In the genomic region with DNA sequence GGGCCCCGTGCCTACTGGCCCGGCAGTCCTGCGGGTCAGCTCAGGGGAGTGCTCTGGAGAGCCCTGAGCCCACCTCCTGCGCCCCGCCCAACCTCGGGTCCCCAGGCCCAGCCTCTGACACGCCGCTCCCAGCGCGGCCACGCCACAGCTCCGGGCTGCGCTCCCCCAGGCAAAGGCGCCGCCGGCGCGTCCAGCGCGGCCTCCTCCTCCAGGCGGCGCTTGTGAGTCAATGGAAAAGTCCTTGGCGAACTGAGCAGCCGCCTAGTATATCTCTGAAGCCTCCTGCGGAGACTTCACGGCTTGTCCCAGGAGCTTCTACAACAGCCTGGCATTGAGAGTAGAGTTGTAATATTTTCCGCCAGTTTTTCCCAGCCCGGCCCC, we compare ENCODE assay signal across 8 cellular contexts. TPM values are rescaled to one million over a fixed set of nuclear protein-coding genes. Genes with fewer than 3 reads are reported as not detected.
DNase-seq lines count a peak whose midpoint lies in the region; ATAC-seq, FAIRE-seq and TF ChIP-seq lines count a peak whose summit lies in the region.

No MANE protein-coding gene starts in this region.

- peak; percentile 77 for FAIRE-seq in endothelial cell of umbilical vein (lab: Jason Lieb, UNC)

- H3K36me3 ChIP-seq in endothelial cell of umbilical vein (ENCODE audit: control insufficient read depth in 2 of 2, extremely low read depth in 1 of 2, insufficient read depth in 2 of 2, low read length in 2 of 2) (no peaks in the 10 kb centered on the region), mesodermal cell (ENCODE audit: control insufficient read depth, insufficient read depth, low read length) (no peaks in the 10 kb centered on the region)

- H3K4me1 ChIP-seq in endothelial cell of umbilical vein (ENCODE audit: control insufficient read depth, extremely low read depth, insufficient read depth, low read length) (peaks cover 10% of the 10 kb centered on the region), mesodermal cell (ENCODE audit: control insufficient read depth, insufficient read depth, low read length, poor library complexity, severe bottlenecking) (no peaks in the 10 kb centered on the region)

- H3K9me3 ChIP-seq in AG04450 (ENCODE audit: control insufficient read depth, insufficient read depth, low read length) (peaks cover 12% of the 10 kb centered on the region; the same call in 1 of the 2 replicates), endothelial cell of umbilical vein (replicated peaks; ENCODE audit: control insufficient read depth, insufficient read depth, low read length) (no peaks in the 10 kb centered on the region), mesodermal cell (ENCODE audit: control insufficient read depth, low read length) (no peaks in the 10 kb centered on the region)

- H4K20me1 ChIP-seq in endothelial cell of umbilical vein (replicated peaks; ENCODE audit: control insufficient read depth, extremely low read depth, insufficient read depth, low read length) = no peaks in the 10 kb centered on the region

- DNase-seq in AG04450 (ENCODE audit: low read depth, low spot score) (peak; percentile 16), NCI-H1930 (lab: John Stamatoyannopoulos, UW) (peak; percentile 3 to 5), endothelial cell of umbilical vein (ENCODE audit: low read depth, low spot score) (peak; percentile 77), NOMO-1 treated with DMSO at 0.1 percent for 48 hours (lab: John Stamatoyannopoulos, UW; ENCODE audit: unreplicated experiment) (no peak)
- DNase-seq in activated CD8-positive, alpha-beta memory T cell treated with anti-CD3 and anti-CD28 coated beads for 48 hours (ENCODE audit: low read depth in 2 of 3, low spot score in 2 of 3) = peak; percentile 46 to 58 (median 56)
- peak; percentile 41 for DNase-seq in stimulated activated CD8-positive, alpha-beta memory T cell treated with anti-CD3 and anti-CD28 coated beads, Interleukin-12 subunit alpha, Interleukin-12 subunit beta, amount 100 ng/mL, for 24 hours (ENCODE audit: extremely low read depth)

- POLR2A ChIA-PET in AG04450 (lab: Yijun Ruan, JAX) (interaction anchor here (0.6 to 1.9 kb wide), 2 partner anchors 30 to 47 kb away, joined by 3 to 10 read pairs; a partner anchor contains a TSS), endothelial cell of umbilical vein (lab: Charles Lee) (no interaction called here)

- dilution Hi-C loops in endothelial cell of umbilical vein (cut with MboI; ENCODE audit: extremely low pct_ligation_motif_present, low sequenced_read_pairs) = no loop called here

- peak overlapping the region; percentile 70 for H2AFZ ChIP-seq in endothelial cell of umbilical vein (ENCODE audit: low read depth, low read length)

- ATAC-seq in GM19035 (IDR thresholded peaks at IDR 0.05; ENCODE audit: unreplicated experiment) = peak; percentile 51

- H3K79me2 ChIP-seq in endothelial cell of umbilical vein (ENCODE audit: control insufficient read depth, insufficient read depth, low read length) = no peaks in the 10 kb centered on the region

- peaks cover 37% of the 10 kb centered on the region for H3K27me3 ChIP-seq in AG04450 (ENCODE audit: control insufficient read depth, insufficient read depth, low read length)
- peaks cover 22 to 35% of the 10 kb centered on the region in 2 experiments for H3K27me3 ChIP-seq in endothelial cell of umbilical vein (ENCODE audit: control insufficient read depth in 2 of 2, insufficient read depth in 2 of 2, low read length in 2 of 2)

- H3K9ac ChIP-seq in endothelial cell of umbilical vein (replicated peaks; ENCODE audit: extremely low read depth, insufficient read depth, low read length) = no peak overlapping the region

- CTCF ChIA-PET in AG04450 (lab: Charles Lee) = interaction anchor here (0.5 to 2.4 kb wide), 9 partner anchors 9 to 352 kb away, joined by 3 to 15 read pairs (median 4); a partner anchor contains a TSS
- CTCF ChIA-PET in endothelial cell of umbilical vein (lab: Charles Lee) = interaction anchor here (0.5 to 3.4 kb wide), 18 partner anchors 8 to 452 kb away, joined by 3 to 36 read pairs (median 4); a partner anchor contains a TSS

- peak overlapping the region; percentile 28 for H3K4me2 ChIP-seq in endothelial cell of umbilical vein (ENCODE audit: insufficient read depth, low read length)

- H3K4me3 ChIP-seq in AG04450 (ENCODE audit: low read depth, low read length) (peak overlapping the region; percentile 37), endothelial cell of umbilical vein (replicated peaks in 1 of 3; ENCODE audit: insufficient read depth in 1 of 3, low read depth in 1 of 3, low read length in 3 of 3) (peak overlapping the region in 1 of 3 experiments; percentile 36), mesodermal cell (ENCODE audit: extremely low read depth, insufficient read depth, low read length, poor library complexity, severe bottlenecking) (peak overlapping the region; percentile 37)

- intact Hi-C loops in endothelial cell of umbilical vein (cut with micrococcal nuclease) = loop anchor here (1.0 to 2.0 kb wide), 3 partner anchors 20 to 352 kb away; no protein-coding TSS in a partner anchor

- 1 to 4% methylated on average over 16 to 26 of the region's 28 CpGs for WGBS in mesodermal cell (ENCODE audit: insufficient coverage in 2 of 2), 2 experiments

- TF ChIP-seq POLR2A in endothelial cell of umbilical vein (IDR thresholded peaks at IDR 0.05; ENCODE audit: low read depth, low read length) = no peak

- H3K9me1 ChIP-seq in endothelial cell of umbilical vein (replicated peaks; ENCODE audit: control insufficient read depth, extremely low read depth, insufficient read depth, low read length) = no peaks in the 10 kb centered on the region

- TF ChIP-seq CTCF in AG04450 (IDR thresholded peaks at IDR 0.05; ENCODE audit: low read depth, low read length) (peak; percentile 82), endothelial cell of umbilical vein (IDR thresholded peaks at IDR 0.05; ENCODE audit: extremely low read depth in 1 of 2, insufficient read depth in 1 of 2, low read depth in 1 of 2, low read length in 2 of 2) (peak; percentile 89 to 93)

- no peak overlapping the region for H3K27ac ChIP-seq in AG04450 (ENCODE audit: low read depth, low read length)
- H3K27ac ChIP-seq in endothelial cell of umbilical vein (ENCODE audit: insufficient read depth, low read depth, low read length) = no peak overlapping the region
- no peak overlapping the region for H3K27ac ChIP-seq in mesodermal cell (ENCODE audit: low read depth, low read length, severe bottlenecking)

- BruUV-seq in endothelial cell of umbilical vein (replicated peaks; lab: Mats Ljungman, UMichigan) = no TSS peak

TF ChIP-seq in endothelial cell of umbilical vein, 7 proteins besides CTCF, POLR2A, EP300 and RAD21:
- TF ChIP-seq GATA2 (IDR thresholded peaks at IDR 0.05; ENCODE audit: insufficient read depth, insufficient read length, low read depth, low read length) (no peak), FOS (IDR thresholded peaks at IDR 0.05; ENCODE audit: borderline replicate concordance, insufficient read depth, low read length) (no peak), JUN (IDR thresholded peaks at IDR 0.05; ENCODE audit: borderline replicate concordance, insufficient read depth, insufficient read length, low read depth) (no peak), POLR2AphosphoS5 (IDR thresholded peaks at IDR 0.05; ENCODE audit: insufficient read depth, low read depth, low read length) (no peak), EZH2 (IDR thresholded peaks at IDR 0.05; ENCODE audit: borderline replicate concordance, low read depth, low read length, severe bottlenecking) (no peak), MYC (IDR thresholded peaks at IDR 0.05; ENCODE audit: low read depth, low read length) (no peak)
- TF ChIP-seq, protein P1, sequence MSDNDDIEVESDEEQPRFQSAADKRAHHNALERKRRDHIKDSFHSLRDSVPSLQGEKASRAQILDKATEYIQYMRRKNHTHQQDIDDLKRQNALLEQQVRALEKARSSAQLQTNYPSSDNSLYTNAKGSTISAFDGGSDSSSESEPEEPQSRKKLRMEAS (IDR thresholded peaks at IDR 0.05; ENCODE audit: insufficient read depth, insufficient read length) = no peak

RNA-seq across cellular contexts. Expression of a gene that starts 29.5 kb away (rescaled TPM):
- polyA plus RNA-seq in AG04450 (2011; rRNA removed) = 7.4 and 8.8 TPM in 2 replicates
- polyA minus RNA-seq in AG04450 (2011; rRNA and poly(A)+ RNA removed) = 8.9 and 10.3 TPM in 2 replicates
- total RNA-seq in endothelial cell of umbilical vein = 22.4 and 23.4 TPM in 2 replicates
- polyA plus RNA-seq in endothelial cell of umbilical vein = 1.7 and 2.8 TPM in 2 replicates
- polyA plus RNA-seq in endothelial cell of umbilical vein (2011; cell fraction: cytosol; rRNA removed) = 5.6 and 6.5 TPM in 2 replicates
- polyA plus RNA-seq in endothelial cell of umbilical vein (2011; cell fraction: nucleus; rRNA removed) = 8.6 and 10.7 TPM in 2 replicates
- polyA plus RNA-seq in endothelial cell of umbilical vein (2012) = 18.8 and 26.8 TPM in 2 replicates
- polyA minus RNA-seq in endothelial cell of umbilical vein = 6.9 and 8.6 TPM in 2 replicates
- polyA minus RNA-seq in endothelial cell of umbilical vein (2011; cell fraction: cytosol; rRNA and poly(A)+ RNA removed) = 6.8 TPM
- 6.4 and 8.4 TPM in 2 replicates for polyA minus RNA-seq in endothelial cell of umbilical vein (2011; cell fraction: nucleus; rRNA and poly(A)+ RNA removed)
- polyA plus RNA-seq in mesodermal cell (2013, experiment 1 of 2) = 19.4 TPM
- 20.9 TPM for polyA plus RNA-seq in mesodermal cell (2013, experiment 2 of 2)
